In the genomic region with DNA sequence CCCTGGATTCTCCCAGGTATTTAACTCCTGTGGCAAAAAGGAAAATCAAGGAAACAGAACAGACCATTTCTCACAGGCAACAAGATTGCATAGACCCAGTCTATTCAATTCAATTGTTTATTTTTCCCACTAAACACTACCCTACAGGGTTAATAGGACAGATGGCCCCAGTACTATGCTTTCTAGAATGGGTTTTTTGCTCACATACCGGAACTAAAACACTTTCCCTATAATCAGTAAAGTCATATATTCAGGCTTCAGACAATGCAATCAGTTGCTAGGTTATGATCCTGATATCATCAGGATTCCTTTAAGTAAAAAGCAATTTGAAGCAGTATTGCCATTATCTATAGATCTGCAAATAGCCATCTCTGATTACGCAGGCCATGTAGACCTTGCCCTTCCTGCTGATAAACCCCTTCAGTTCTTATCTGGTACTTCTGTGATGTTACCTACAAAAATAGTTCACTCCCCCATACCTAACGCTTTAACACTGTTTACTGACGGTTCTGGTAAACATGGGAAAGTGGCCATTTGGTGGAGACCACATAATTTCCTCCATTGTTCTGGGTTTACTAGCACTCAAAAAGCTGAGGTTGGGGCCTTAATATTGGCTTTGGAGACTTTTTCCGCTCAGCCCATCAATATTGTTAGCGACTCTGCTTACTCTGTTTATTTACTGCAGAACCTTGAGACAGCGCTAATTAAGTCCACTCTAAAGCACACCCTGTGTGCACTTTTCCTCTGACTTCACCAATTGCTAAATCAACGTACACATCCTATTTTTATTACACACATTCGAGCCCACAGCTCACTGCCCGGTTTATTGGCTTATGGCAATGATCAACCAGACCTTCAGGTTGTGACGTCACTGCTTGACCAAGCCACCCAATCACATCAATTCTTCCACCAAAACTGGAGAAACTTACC, we compare ENCODE assay signal across 28 cellular contexts.
"Had no signal": no experiment of that assay in that cellular context is flagged by ENCODE, and none has a peak within 500 bp of the region (broad histone marks: within the 10 kb centered on the region; RNA-seq: fewer than 3 reads in every experiment).

No MANE protein-coding gene starts in this region.

- H3K36me3 ChIP-seq: breast epithelium, esophagus squamous epithelium, neutrophil, ovary, upper lobe of left lung, vagina, WERI-Rb-1 had no signal

- H3K4me1 Mint-ChIP-seq: activated CD4-positive, alpha-beta memory T cell treated with anti-CD3 and anti-CD28 coated beads, Interleukin-2, amount 10 ng/mL, durations not matched to agents 7 days and 5 days; activated CD4-positive, alpha-beta T cell treated with anti-CD3 and anti-CD28 coated beads, Interleukin-2, amount 10 ng/mL, durations not matched to agents 24 days and 14 days; central memory CD8-positive, alpha-beta T cell; naive B cell; stimulated activated effector memory CD8-positive, alpha-beta T cell treated with anti-CD3 and anti-CD28 coated beads, Interleukin-12 subunit alpha, Interleukin-12 subunit beta, amount 100 ng/mL, for 72 hours; T-helper 17 cell had no signal

- H3K27ac Mint-ChIP-seq: activated CD4-positive, alpha-beta memory T cell treated with anti-CD3 and anti-CD28 coated beads, Interleukin-2, amount 10 ng/mL, durations not matched to agents 7 days and 5 days; activated CD4-positive, alpha-beta T cell treated with anti-CD3 and anti-CD28 coated beads, Interleukin-2, amount 10 ng/mL, durations not matched to agents 24 days and 14 days; activated naive CD4-positive, alpha-beta T cell treated with anti-CD3 and anti-CD28 coated beads, Interleukin-2, amount 50 U/mL, for 72 hours; activated T-helper 2 cell treated with anti-CD3 and anti-CD28 coated beads, Interferon-gamma antibody, Interleukin-2, Interleukin-4, amounts not matched to agents 10 μg/mL and 5 μg/mL and 100 μg/mL, durations not matched to agents 14 hours and 24 hours and 36 hours; nephron progenitor cell; progenitor cell of endocrine pancreas; stimulated activated effector memory CD8-positive, alpha-beta T cell treated with anti-CD3 and anti-CD28 coated beads, Interleukin-12 subunit alpha, Interleukin-12 subunit beta, amount 100 ng/mL, for 72 hours; stimulated activated naive CD8-positive, alpha-beta T cell treated with anti-CD3 and anti-CD28 coated beads, Interleukin-15, Interleukin-2, amounts not matched to agents 100 ng/mL and 50 ng/mL, for 24 hours; T-helper 17 cell had no signal

- H3K27me3 Mint-ChIP-seq: activated CD4-positive, alpha-beta memory T cell treated with anti-CD3 and anti-CD28 coated beads, Interleukin-2, amount 10 ng/mL, durations not matched to agents 7 days and 5 days; activated CD4-positive, alpha-beta T cell treated with anti-CD3 and anti-CD28 coated beads, Interleukin-2, amount 10 ng/mL, durations not matched to agents 24 days and 14 days; central memory CD8-positive, alpha-beta T cell; naive B cell; stimulated activated naive CD8-positive, alpha-beta T cell treated with anti-CD3 and anti-CD28 coated beads, Interleukin-15, Interleukin-2, amounts not matched to agents 100 ng/mL and 50 ng/mL, for 24 hours; T-helper 17 cell had no signal

- H3K4me3 Mint-ChIP-seq: activated CD4-positive, alpha-beta memory T cell treated with anti-CD3 and anti-CD28 coated beads, Interleukin-2, amount 10 ng/mL, durations not matched to agents 7 days and 5 days; activated CD4-positive, alpha-beta T cell treated with anti-CD3 and anti-CD28 coated beads, Interleukin-2, amount 10 ng/mL, durations not matched to agents 24 days and 14 days; central memory CD8-positive, alpha-beta T cell; naive B cell; nephron progenitor cell; stimulated activated effector memory CD8-positive, alpha-beta T cell treated with anti-CD3 and anti-CD28 coated beads, Interleukin-12 subunit alpha, Interleukin-12 subunit beta, amount 100 ng/mL, for 72 hours; stimulated activated naive CD8-positive, alpha-beta T cell treated with anti-CD3 and anti-CD28 coated beads, Interleukin-15, Interleukin-2, amounts not matched to agents 100 ng/mL and 50 ng/mL, for 24 hours; T-helper 17 cell had no signal

- DNase-seq: activated CD4-positive, alpha-beta memory T cell treated with anti-CD3 and anti-CD28 coated beads, Interleukin-2, amount 10 ng/mL, durations not matched to agents 7 days and 5 days; activated CD4-positive, alpha-beta T cell treated with anti-CD3 and anti-CD28 coated beads, Interleukin-2, amount 10 ng/mL, durations not matched to agents 24 days and 14 days; activated naive CD4-positive, alpha-beta T cell; activated T-cell treated with anti-CD3 and anti-CD28 coated beads, Interleukin-2, amount 50 U/mL, for 48 hours; dermis blood vessel endothelial cell; effector CD4-positive, alpha-beta T cell; esophagus squamous epithelium; foreskin melanocyte; left ventricle myocardium superior; naive B cell; nephron progenitor cell; ovary; stimulated activated CD4-positive, alpha-beta T cell treated with anti-CD3 and anti-CD28 coated beads, Interleukin-4, amount 100 ng/mL, for 24 hours; T-helper 17 cell; T1000; upper lobe of left lung; WERI-Rb-1 had no signal

- H3K27me3 ChIP-seq: breast epithelium, esophagus squamous epithelium, neutrophil, ovary, upper lobe of left lung, vagina had no signal

- H3K36me3 Mint-ChIP-seq: naive B cell; stimulated activated effector memory CD8-positive, alpha-beta T cell treated with anti-CD3 and anti-CD28 coated beads, Interleukin-12 subunit alpha, Interleukin-12 subunit beta, amount 100 ng/mL, for 72 hours had no signal

- H3K4me1 ChIP-seq: breast epithelium, esophagus squamous epithelium, upper lobe of left lung, vagina had no signal

- H3K9me3 ChIP-seq: neutrophil, ovary, vagina had no signal

- H3K27ac ChIP-seq: breast epithelium, epithelial cell of prostate, esophagus squamous epithelium, neutrophil, ovary, skin epidermis, upper lobe of left lung, vagina, WERI-Rb-1 had no signal

- H3K4me3 ChIP-seq: breast epithelium, esophagus squamous epithelium, ovary, skin epidermis, upper lobe of left lung, vagina had no signal
